ENCODE assay signal across 10 cellular contexts in the genomic region with DNA sequence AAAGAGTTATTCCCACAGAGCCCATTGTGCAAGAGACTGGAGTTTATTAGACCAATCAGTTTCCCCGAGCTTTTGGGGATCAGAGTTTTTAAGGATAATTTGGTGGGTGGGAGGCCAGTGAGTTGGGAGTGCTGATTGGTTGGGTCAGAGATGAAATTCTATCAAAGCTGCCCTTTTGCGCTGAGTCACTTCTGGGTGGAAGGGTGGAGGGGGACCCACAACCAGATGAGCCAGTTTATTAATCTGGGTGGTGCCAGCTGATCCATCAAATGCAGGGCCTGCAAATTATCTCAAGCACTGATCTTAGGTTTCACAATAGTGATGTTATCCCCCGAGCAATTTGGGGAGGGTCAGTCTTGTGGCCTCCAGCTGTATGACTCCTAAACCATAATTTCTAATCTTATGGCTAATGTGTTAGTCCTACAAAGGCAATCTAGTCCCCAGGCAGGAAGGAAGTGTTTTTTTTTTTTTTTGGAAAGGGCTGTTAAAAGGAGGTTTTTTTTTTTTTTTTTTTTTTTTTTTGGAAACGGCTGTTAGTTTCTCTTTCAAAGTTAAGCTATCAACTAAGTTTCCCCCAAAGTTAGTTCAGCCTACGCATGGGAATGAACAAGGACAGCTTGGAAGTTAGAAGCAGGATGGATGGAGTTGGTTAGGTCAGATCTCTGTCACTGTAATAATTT. TPM values are rescaled to one million over a fixed set of nuclear protein-coding genes. Genes with fewer than 3 reads are reported as not detected.
DNase-seq lines count a peak whose midpoint lies in the region; ATAC-seq, FAIRE-seq and TF ChIP-seq lines count a peak whose summit lies in the region.
"Had no signal": no experiment of that assay in that cellular context is flagged by ENCODE, and none has a peak within 500 bp of the region (broad histone marks: within the 10 kb centered on the region; RNA-seq: fewer than 3 reads in every experiment).

No MANE protein-coding gene starts in this region.

- H3K36me3 Mint-ChIP-seq in WTC11, result peaks cover 25% of the 10 kb centered on the region

- no peak for TF ChIP-seq EP300 in gastroesophageal sphincter (IDR thresholded peaks at IDR 0.05)

- intact Hi-C loops in A673 (cut with micrococcal nuclease; ENCODE audit: unreplicated experiment), result no loop called here

- no peak for ATAC-seq in WTC11
- ATAC-seq in gastroesophageal sphincter, result peak; percentile 27
- ATAC-seq in HG02938 (IDR thresholded peaks at IDR 0.05; ENCODE audit: unreplicated experiment), result no peak

- H3K4me1 Mint-ChIP-seq in WTC11, result 0 out of 2 replicates have a peak, but pooled peaks cover 2% of the 10 kb centered on the region

- H3K36me3 ChIP-seq in A673 (ENCODE audit: insufficient read depth, low read length, poor library complexity, severe bottlenecking) (no peaks in the 10 kb centered on the region), gastroesophageal sphincter (peaks cover 0 to 81% of the 10 kb centered on the region in 2 donors)

- peaks cover 9% of the 10 kb centered on the region for H3K4me1 ChIP-seq in A673 (ENCODE audit: insufficient read depth, low read length, poor library complexity, severe bottlenecking)
- no peaks in the 10 kb centered on the region for H3K4me1 ChIP-seq in gastroesophageal sphincter

- POLR2A ChIA-PET in A673 (lab: Charles Lee; ENCODE audit: low non-redundant PET), result no interaction called here
- POLR2A ChIA-PET in WTC11 (lab: Charles Lee), result no interaction called here

- CTCF ChIA-PET in A673 (lab: Charles Lee) (interaction anchor here (0.6 to 0.7 kb wide), 3 partner anchors 27 to 176 kb away, joined by 6 to 14 read pairs (median 8); no protein-coding TSS in a partner anchor), WTC11 (lab: Charles Lee) (interaction anchor here (0.6 to 1.2 kb wide), 7 partner anchors 8 to 884 kb away, joined by 3 to 5 read pairs (median 3); no protein-coding TSS in a partner anchor)

- H3K27ac Mint-ChIP-seq in WTC11, result peak overlapping the region; percentile 73

- H3K9me3 ChIP-seq in A673 (ENCODE audit: low read depth, low read length, poor library complexity, severe bottlenecking), result no peaks in the 10 kb centered on the region
- H3K9me3 ChIP-seq in gastroesophageal sphincter, result no peaks in the 10 kb centered on the region

- no peaks in the 10 kb centered on the region for H3K9me3 Mint-ChIP-seq in WTC11

- H3K27me3 ChIP-seq in A673 (replicated peaks; ENCODE audit: insufficient read depth, low read depth, low read length, poor library complexity) (no peaks in the 10 kb centered on the region), gastroesophageal sphincter (no peaks in the 10 kb centered on the region)

- no peak overlapping the region for H3K4me3 ChIP-seq in A673 (ENCODE audit: low read depth, low read length, poor library complexity, severe bottlenecking)
- no peak overlapping the region for H3K4me3 ChIP-seq in gastroesophageal sphincter

- no peak overlapping the region for H3K4me3 Mint-ChIP-seq in WTC11

- TF ChIP-seq CTCF in A673 (conservative IDR thresholded peaks at IDR 0.05; ENCODE audit: low read depth, low read length) (no peak), WTC11 (IDR thresholded peaks at IDR 0.05) (no peak), gastroesophageal sphincter (IDR thresholded peaks at IDR 0.05) (no peak)

- DNase-seq in A673 (ENCODE audit: low spot score) (peak; percentile 39), GM12892 (ENCODE audit: insufficient read length) (no peak), WTC11 (ENCODE audit: low spot score) (no peak), NCI-H82 (lab: John Stamatoyannopoulos, UW) (no peak), cerebellum (ENCODE audit: low spot score) (no peak), glomerular visceral epithelial cell (ENCODE audit: extremely low spot score) (no peak)
- DNase-seq: activated naive CD4-positive, alpha-beta T cell treated with Interleukin-2 at 50 U/mL for 16 hours; NCI-H1105 had no signal

- 84 to 89% methylated on average over 2 to 3 of the region's 5 CpGs for WGBS in gastroesophageal sphincter (ENCODE audit: low coverage in 1 of 2), 2 donors

- peak; percentile 38 for FAIRE-seq in GM12892 (lab: Jason Lieb, UNC)

- H3K27ac ChIP-seq in A673 (ENCODE audit: low read depth, low read length, poor library complexity, severe bottlenecking) (no peak overlapping the region), gastroesophageal sphincter (peak overlapping the region in 2 of 4 donors; percentile 24 to 40)

- TF ChIP-seq POLR2A in GM12892 (IDR thresholded peaks at IDR 0.05; ENCODE audit: low read depth, low read length) (no peak), gastroesophageal sphincter (IDR thresholded peaks at IDR 0.05) (no peak)

- no peaks in the 10 kb centered on the region for H3K27me3 Mint-ChIP-seq in WTC11 (ENCODE audit: low read depth)

- BruUV-seq in A673 (replicated peaks; lab: Mats Ljungman, UMichigan), result no TSS peak

TF ChIP-seq in WTC11, 78 proteins besides CTCF, POLR2A, EP300 and RAD21:
- no peak for TF ChIP-seq TP53 (CRISPR knock-in tag; IDR thresholded peaks at IDR 0.05)
- TF ChIP-seq ZNF263 (CRISPR knock-in tag; IDR thresholded peaks at IDR 0.05; ENCODE audit: low read depth), result no peak
- TF ChIP-seq ZNF671 (CRISPR knock-in tag; IDR thresholded peaks at IDR 0.05), result no peak
- TF ChIP-seq TCF7 (CRISPR knock-in tag; IDR thresholded peaks at IDR 0.05; ENCODE audit: low read depth), result no peak
- no peak for TF ChIP-seq HMGA2 (CRISPR knock-in tag; IDR thresholded peaks at IDR 0.05)
- TF ChIP-seq SOX15 (CRISPR knock-in tag; IDR thresholded peaks at IDR 0.05), result no peak
- TF ChIP-seq GTF2I (CRISPR knock-in tag; conservative IDR thresholded peaks at IDR 0.05), result no peak
- TF ChIP-seq E2F5 (CRISPR knock-in tag; IDR thresholded peaks at IDR 0.05), result no peak
- TF ChIP-seq, protein P1, sequence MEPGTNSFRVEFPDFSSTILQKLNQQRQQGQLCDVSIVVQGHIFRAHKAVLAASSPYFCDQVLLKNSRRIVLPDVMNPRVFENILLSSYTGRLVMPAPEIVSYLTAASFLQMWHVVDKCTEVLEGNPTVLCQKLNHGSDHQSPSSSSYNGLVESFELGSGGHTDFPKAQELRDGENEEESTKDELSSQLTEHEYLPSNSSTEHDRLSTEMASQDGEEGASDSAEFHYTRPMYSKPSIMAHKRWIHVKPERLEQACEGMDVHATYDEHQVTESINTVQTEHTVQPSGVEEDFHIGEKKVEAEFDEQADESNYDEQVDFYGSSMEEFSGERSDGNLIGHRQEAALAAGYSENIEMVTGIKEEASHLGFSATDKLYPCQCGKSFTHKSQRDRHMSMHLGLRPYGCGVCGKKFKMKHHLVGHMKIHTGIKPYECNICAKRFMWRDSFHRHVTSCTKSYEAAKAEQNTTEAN (CRISPR knock-in tag; IDR thresholded peaks at IDR 0.05), result no peak

RNA-seq across cellular contexts. Expression of gene SLC16A4, which starts 7.4 kb away (rescaled TPM):
- total RNA-seq in A673 (2021) (0.48 and 0.60 TPM in 2 replicates), WTC11 (2021) (0.11 to 0.30 TPM (median 0.28 TPM) in 3 replicates), gastroesophageal sphincter (10 to 100 TPM; 10.5 to 16.9 (median 15.2) TPM), cerebellum (20.8 TPM)
- polyA plus RNA-seq in GM12892 (2012; ENCODE audit: missing spikeins), result 2.0 TPM

RNA-seq across cellular contexts. Expression of gene LAMTOR5, which starts 24.0 kb away (rescaled TPM):
- 138 and 144 TPM in 2 replicates for total RNA-seq in A673 (2021)
- 365 TPM for polyA plus RNA-seq in GM12892 (2012; ENCODE audit: missing spikeins)
- 76.0 to 106 TPM (median 93.0 TPM) in 3 replicates for total RNA-seq in WTC11 (2021)
- total RNA-seq in gastroesophageal sphincter, result 100 to 1,000 TPM in 2 of 4 donors, 10 to 100 TPM in 2; 72.5 to 126 (median 101) TPM
- total RNA-seq in cerebellum, result 29.3 TPM

RNA-seq across cellular contexts. Expression of gene RBM15, which starts 44.3 kb away (rescaled TPM):
- total RNA-seq in A673 (2021) (59.9 and 60.3 TPM in 2 replicates), WTC11 (2021) (43.5 to 50.6 TPM (median 44.8 TPM) in 3 replicates), gastroesophageal sphincter (10 to 100 TPM; 16.7 to 36.9 (median 30.2) TPM), cerebellum (62.4 TPM)
- 13.6 TPM for polyA plus RNA-seq in GM12892 (2012; ENCODE audit: missing spikeins)
